20 cellular contexts compared by ENCODE assay signal in genomic region chr22:19693581-19693980, GRCh38. TPM values are rescaled to one million over a fixed set of nuclear protein-coding genes. Genes with fewer than 3 reads are reported as not detected.
DNase-seq lines count a peak whose midpoint lies in the region; ATAC-seq, FAIRE-seq and TF ChIP-seq lines count a peak whose summit lies in the region.
"Had no signal": no experiment of that assay in that cellular context is flagged by ENCODE, and none has a peak within 500 bp of the region (broad histone marks: within the 10 kb centered on the region; RNA-seq: fewer than 3 reads in every experiment).

No MANE protein-coding gene starts in this region.

- H3K4me3 Mint-ChIP-seq in GM23338, result no peak overlapping the region
- H3K4me3 Mint-ChIP-seq: CD4-positive, alpha-beta T cell had no signal

- H3K23ac ChIP-seq in H1 (ENCODE audit: insufficient read length) (no peak overlapping the region), neuronal stem cell (ENCODE audit: low read depth, low read length, poor library complexity) (no peak overlapping the region)

- H4K91ac ChIP-seq in H1 (replicated peaks; ENCODE audit: insufficient read length, low read length), result no peak overlapping the region
- no peak overlapping the region for H4K91ac ChIP-seq in neuronal stem cell (ENCODE audit: low read depth, low read length, poor library complexity)

- H3K79me2 ChIP-seq in GM23338 (replicated peaks; ENCODE audit: insufficient read depth) (no peaks in the 10 kb centered on the region), H1 (ENCODE audit: control insufficient read depth in 1 of 2, insufficient read depth in 2 of 2, low read length in 2 of 2) (no peaks in the 10 kb centered on the region)

- H3K27ac Mint-ChIP-seq in GM23338, result no peak overlapping the region
- H3K27ac Mint-ChIP-seq: CD4-positive, alpha-beta T cell had no signal

- H2BK12ac ChIP-seq in H1 (ENCODE audit: low read depth, low read length) (peak overlapping the region; percentile 86; the same call in 1 of the 2 replicates), neuronal stem cell (ENCODE audit: low read length) (no peak overlapping the region)

- no peak overlapping the region for H3K4me3 ChIP-seq in GM23338
- H3K4me3 ChIP-seq in H1 (ENCODE audit: extremely low read depth in 1 of 4, insufficient read depth in 2 of 4, low read depth in 3 of 4, low read length in 4 of 4), result no peak overlapping the region
- no peak overlapping the region for H3K4me3 ChIP-seq in neuronal stem cell (ENCODE audit: low read length in 2 of 2)
- H3K4me3 ChIP-seq in upper lobe of right lung, result no peak overlapping the region
- H3K4me3 ChIP-seq: A549 had no signal

- H4K8ac ChIP-seq in H1 (ENCODE audit: extremely low read depth, insufficient read depth, low read length) (no peak overlapping the region), neuronal stem cell (ENCODE audit: low read depth, low read length) (no peak overlapping the region)

- H3K14ac ChIP-seq in H1 (ENCODE audit: insufficient read length) (no peak overlapping the region), neuronal stem cell (ENCODE audit: low read length) (no peak overlapping the region)

- no peaks in the 10 kb centered on the region for H3K36me3 Mint-ChIP-seq in GM23338 (ENCODE audit: low read depth)

- 90% methylated on average over 14 of the region's 14 CpGs; no CpG with 5 or more reads in 1 of the 2 experiments for WGBS in H1 (ENCODE audit: extremely low coverage in 1 of 2, insufficient coverage in 1 of 2, insufficient read length in 1 of 2, insufficient replicate concordance in 2 of 2, low coverage in 1 of 2, low lambda C conversion rate in 2 of 2, missing lambda C conversion rate in 1 of 2), 2 experiments
- WGBS in neuronal stem cell (ENCODE audit: extremely low coverage in 2 of 2, insufficient read length in 2 of 2, insufficient replicate concordance in 1 of 2), 2 donors, result no CpG with 5 or more reads among the region's 14 CpGs

- ATAC-seq in GM23338 (no peak), upper lobe of right lung (no peak), GM21515 (IDR thresholded peaks at IDR 0.05; ENCODE audit: unreplicated experiment) (no peak)
- ATAC-seq: A549 had no signal

- H3K18ac ChIP-seq in H1 (ENCODE audit: extremely low read depth, low read length), result no peak overlapping the region
- no peak overlapping the region for H3K18ac ChIP-seq in neuronal stem cell (ENCODE audit: low read length)

- H2BK120ac ChIP-seq in H1 (replicated peaks; ENCODE audit: low read depth, low read length), result no peak overlapping the region
- no peak overlapping the region for H2BK120ac ChIP-seq in neuronal stem cell (ENCODE audit: low read depth, low read length)

- FAIRE-seq in H1 (lab: Jason Lieb, UNC), result no peak
- FAIRE-seq: A549, D721Med, G401.6, GM12892, GM18507, H54 had no signal

- H3K9me3 ChIP-seq in H1 (ENCODE audit: insufficient read depth in 2 of 2, low read depth in 1 of 2, low read length in 1 of 2) (no peaks in the 10 kb centered on the region), neuronal stem cell (replicated peaks in 1 of 2; ENCODE audit: control insufficient read depth in 2 of 2, insufficient read depth in 1 of 2, low read depth in 1 of 2, low read length in 2 of 2) (peaks cover 0 to 4% of the 10 kb centered on the region in 2 donors), upper lobe of right lung (no peaks in the 10 kb centered on the region)
- H3K9me3 ChIP-seq: A549, Caco-2 had no signal

- TF ChIP-seq CTCF in GM23338 (conservative IDR thresholded peaks at IDR 0.05; ENCODE audit: low read depth in 2 of 2) (no peak), H1 (IDR thresholded peaks at IDR 0.05; ENCODE audit: control extremely low read depth in 1 of 3, insufficient read depth in 1 of 3, low read depth in 1 of 3, low read length in 3 of 3) (no peak), upper lobe of right lung (IDR thresholded peaks at IDR 0.05) (no peak)

- CTCF ChIA-PET in H1 (lab: Charles Lee; ENCODE audit: partially characterized antibody), result interaction anchor here (6.5 kb wide), 1 partner anchor 13 kb away, joined by 76 read pairs; no protein-coding TSS in a partner anchor

- no peak for DNase-seq in GM23338 (ENCODE audit: low spot score)
- no peak for DNase-seq in H1 (ENCODE audit: low read depth in 1 of 2, low spot score in 2 of 2)
- DNase-seq in neuronal stem cell (ENCODE audit: low spot score), result no peak
- DNase-seq in upper lobe of right lung, result peak; percentile 48
- DNase-seq in activated T-cell treated with anti-CD3 and anti-CD28 coated beads, Interleukin-2, amount 50 U/mL, for 1 hour, result no peak
- no peak for DNase-seq in central memory CD4-positive, alpha-beta T cell
- DNase-seq: AML-193; Caco-2; CD4-positive, alpha-beta T cell; HCEC 1CT had no signal

- H3K9me2 ChIP-seq in GM23338 (ENCODE audit: insufficient read depth), result no peaks in the 10 kb centered on the region

- POLR2A ChIA-PET in H1 (lab: Charles Lee; ENCODE audit: partially characterized antibody), result no interaction called here

- peaks cover 14% of the 10 kb centered on the region for H3K4me1 Mint-ChIP-seq in GM23338

- no peaks in the 10 kb centered on the region for H3F3A ChIP-seq in GM23338 (replicated peaks; ENCODE audit: low read depth)

- peaks cover 4% of the 10 kb centered on the region for H3K27me3 Mint-ChIP-seq in GM23338 (ENCODE audit: insufficient read depth, low read depth, poor library complexity)

- H2AFZ ChIP-seq in GM23338 (peak overlapping the region; percentile 10; the same call in 1 of the 2 replicates), H1 (ENCODE audit: low read length) (no peak overlapping the region), neuronal stem cell (ENCODE audit: low read length) (no peak overlapping the region)

- no peaks in the 10 kb centered on the region for H3K23me2 ChIP-seq in H1 (ENCODE audit: low read depth, low read length)

- H3K79me1 ChIP-seq in H1 (ENCODE audit: low read depth, low read length) (no peaks in the 10 kb centered on the region), neuronal stem cell (ENCODE audit: low read depth, low read length) (no peaks in the 10 kb centered on the region)

- no peaks in the 10 kb centered on the region for H3K9me3 Mint-ChIP-seq in GM23338
- H3K9me3 Mint-ChIP-seq: CD4-positive, alpha-beta T cell had no signal

- no peak for TF ChIP-seq RAD21 in H1 (IDR thresholded peaks at IDR 0.05 in 1 of 2, conservative IDR thresholded peaks at IDR 0.05 in 1 of 2; ENCODE audit: low read depth in 2 of 2, low read length in 2 of 2)

- H2AK5ac ChIP-seq in H1 (ENCODE audit: low read depth, low read length) (no peak overlapping the region), neuronal stem cell (ENCODE audit: low read depth, low read length) (peak overlapping the region; percentile 60)

- no peaks in the 10 kb centered on the region for H3K36me3 ChIP-seq in GM23338 (ENCODE audit: insufficient read depth)
- H3K36me3 ChIP-seq in H1 (ENCODE audit: control insufficient read depth in 2 of 4, insufficient read depth in 4 of 4, low read length in 3 of 4), result no peaks in the 10 kb centered on the region
- no peaks in the 10 kb centered on the region for H3K36me3 ChIP-seq in neuronal stem cell (replicated peaks in 1 of 2; ENCODE audit: control insufficient read depth in 2 of 2, insufficient read depth in 2 of 2, low read length in 2 of 2)
- H3K36me3 ChIP-seq in upper lobe of right lung, result no peaks in the 10 kb centered on the region

- H2BK15ac ChIP-seq in H1 (ENCODE audit: low read length) (no peak overlapping the region), neuronal stem cell (ENCODE audit: low read length) (peak overlapping the region; percentile 43)

- H3K4ac ChIP-seq in H1 (replicated peaks; ENCODE audit: insufficient read length, low read depth, low read length), result no peak overlapping the region
- no peak overlapping the region for H3K4ac ChIP-seq in neuronal stem cell (ENCODE audit: low read length)

- TF ChIP-seq POLR2A in H1 (IDR thresholded peaks at IDR 0.05; ENCODE audit: control extremely low read depth in 1 of 2, low read depth in 2 of 2, low read length in 2 of 2), result no peak

- no peak overlapping the region for H2BK20ac ChIP-seq in H1 (ENCODE audit: low read length)

- H3K4me2 ChIP-seq in GM23338, result no peak overlapping the region
- H3K4me2 ChIP-seq in H1 (ENCODE audit: insufficient read depth in 1 of 2, low read depth in 2 of 2, low read length in 2 of 2), result no peak overlapping the region
- H3K4me2 ChIP-seq in neuronal stem cell (ENCODE audit: insufficient read depth, low read length, poor library complexity, severe bottlenecking), result no peak overlapping the region
- H3K4me2 ChIP-seq: A549 had no signal

- H4K20me1 ChIP-seq in GM23338 (replicated peaks; ENCODE audit: insufficient read depth) (no peaks in the 10 kb centered on the region), H1 (replicated peaks in 1 of 2; ENCODE audit: control insufficient read depth in 1 of 2, insufficient read depth in 2 of 2, low read length in 2 of 2) (no peaks in the 10 kb centered on the region)

- H3K9ac ChIP-seq in H1 (replicated peaks in 1 of 4; ENCODE audit: extremely low read depth in 1 of 4, low read depth in 3 of 4, low read length in 3 of 4) (no peak overlapping the region), neuronal stem cell (ENCODE audit: low read depth, low read length, poor library complexity) (no peak overlapping the region)

- no peak overlapping the region for H3K56ac ChIP-seq in H1 (replicated peaks; ENCODE audit: insufficient read length, low read depth, low read length)

- no peaks in the 10 kb centered on the region for H3K27me3 ChIP-seq in GM23338 (ENCODE audit: insufficient read depth)
- no peaks in the 10 kb centered on the region for H3K27me3 ChIP-seq in H1 (replicated peaks in 1 of 4; ENCODE audit: control insufficient read depth in 3 of 4, extremely low read depth in 1 of 4, insufficient read depth in 3 of 4, low read length in 3 of 4)
- peaks cover 0 to 33% (median 0%) of the 10 kb centered on the region in 3 experiments for H3K27me3 ChIP-seq in neuronal stem cell (ENCODE audit: control insufficient read depth in 3 of 3, insufficient read depth in 3 of 3, low read depth in 1 of 3, low read length in 3 of 3)
- peaks cover 6% of the 10 kb centered on the region for H3K27me3 ChIP-seq in upper lobe of right lung

- no peak for TF ChIP-seq EP300 in H1 (IDR thresholded peaks at IDR 0.05; ENCODE audit: borderline replicate concordance in 1 of 2, low read depth in 2 of 2, low read length in 2 of 2)

- no peak overlapping the region for H2BK5ac ChIP-seq in H1 (ENCODE audit: low read depth, low read length)
- H2BK5ac ChIP-seq in neuronal stem cell (ENCODE audit: low read length), result no peak overlapping the region

- no peaks in the 10 kb centered on the region; the same call in 1 of the 2 replicates for H3K4me1 ChIP-seq in GM23338 (ENCODE audit: insufficient read depth)
- peaks cover 0 to 7% (median 4%) of the 10 kb centered on the region in 4 experiments; a peak in 6 of 7 replicates for H3K4me1 ChIP-seq in H1 (replicated peaks in 1 of 4; ENCODE audit: control insufficient read depth in 3 of 4, insufficient read depth in 4 of 4, low read length in 3 of 4)
- H3K4me1 ChIP-seq in neuronal stem cell (ENCODE audit: control insufficient read depth in 2 of 2, insufficient read depth in 1 of 2, low read depth in 1 of 2, low read length in 2 of 2), result peaks cover 0 to 8% of the 10 kb centered on the region in 2 donors
- no peaks in the 10 kb centered on the region for H3K4me1 ChIP-seq in upper lobe of right lung

- no peak overlapping the region for H3K27ac ChIP-seq in GM23338 (ENCODE audit: low read depth)
- H3K27ac ChIP-seq in H1 (ENCODE audit: low read depth, low read length), result no peak overlapping the region
- no peak overlapping the region for H3K27ac ChIP-seq in neuronal stem cell (replicated peaks; ENCODE audit: low read length)
- no peak overlapping the region for H3K27ac ChIP-seq in upper lobe of right lung
- H3K27ac ChIP-seq: 22Rv1, A549, C4-2B had no signal

- intact Hi-C loops in upper lobe of right lung (cut with DNase I), result no loop called here

- no peak overlapping the region for H4K5ac ChIP-seq in H1 (ENCODE audit: insufficient read length, low read depth, low read length)

RNA-seq across cellular contexts. Expression of gene SEPTIN5, which starts 20.7 kb away (rescaled TPM):
- 7.7 and 17.2 TPM in 2 replicates for total RNA-seq in GM23338 (2014; rRNA removed; shearing (Covaris generic))
- polyA plus RNA-seq in GM23338 (2016; fragmentation: Nextera tagmentation; extraction: Ambion mirVana), result 4.3 and 5.6 TPM in 2 replicates
- total RNA-seq in H1 (2021; fragmentation: NEBNext Ultra II Directional; extraction: Animal tissue kit (Norgen Biotek cat#: 25700)), result 7.8 and 8.6 TPM in 2 replicates
- polyA plus RNA-seq in H1 (2011; rRNA removed), result 6.0 and 9.1 TPM in 2 replicates
- 6.7 TPM for polyA plus RNA-seq in H1 (2011; cell fraction: cytosol; rRNA removed)
- polyA plus RNA-seq in H1 (2011; cell fraction: nucleus; rRNA removed), result 18.5 TPM
- polyA plus RNA-seq in H1 (2012, experiment 1 of 2), result 5.8 to 13.4 TPM (median 10.9 TPM) in 4 replicates
- 8.4 TPM for polyA plus RNA-seq in H1 (2012, experiment 2 of 2)
- 9.7 TPM for polyA plus RNA-seq in H1 (2013, experiment 1 of 2)
- polyA plus RNA-seq in H1 (2013, experiment 2 of 2), result 9.0 TPM
- polyA minus RNA-seq in H1 (2011; rRNA and poly(A)+ RNA removed), result 7.3 and 8.0 TPM in 2 replicates
- 2.3 TPM for polyA minus RNA-seq in H1 (2011; cell fraction: cytosol; rRNA and poly(A)+ RNA removed)
- 8.8 TPM for polyA minus RNA-seq in H1 (2011; cell fraction: nucleus; rRNA and poly(A)+ RNA removed)
- polyA plus RNA-seq in neuronal stem cell (2013, experiment 1 of 2), result 23.1 TPM
- 21.3 TPM for polyA plus RNA-seq in neuronal stem cell (2013, experiment 2 of 2)
- 11.5 TPM for total RNA-seq in upper lobe of right lung
- total RNA-seq: HT-29 had no signal

RNA-seq across cellular contexts. Expression of gene GP1BB, which starts 29.8 kb away (rescaled TPM):
- total RNA-seq in GM23338 (2014; rRNA removed; shearing (Covaris generic)), result 1.3 TPM in 1 of 2 replicates, not detected in the other
- polyA plus RNA-seq in GM23338 (2016; fragmentation: Nextera tagmentation; extraction: Ambion mirVana), result 0.53 and 1.1 TPM in 2 replicates
- not detected in 2 replicates for total RNA-seq in H1 (2021; fragmentation: NEBNext Ultra II Directional; extraction: Animal tissue kit (Norgen Biotek cat#: 25700))
- 0.36 and 0.66 TPM in 2 replicates for polyA plus RNA-seq in H1 (2011; rRNA removed)
- polyA plus RNA-seq in H1 (2011; cell fraction: cytosol; rRNA removed), result 0.27 TPM
- polyA plus RNA-seq in H1 (2011; cell fraction: nucleus; rRNA removed), result 2.4 TPM
- 0.38 to 0.69 TPM (median 0.55 TPM) in 3 of 4 replicates, not detected in the other for polyA plus RNA-seq in H1 (2012, experiment 1 of 2)
- polyA plus RNA-seq in H1 (2012, experiment 2 of 2), result not detected
- polyA plus RNA-seq in H1 (2013, experiment 1 of 2), result 0.36 TPM
- polyA plus RNA-seq in H1 (2013, experiment 2 of 2), result 0.83 TPM
- not detected in 2 replicates for polyA minus RNA-seq in H1 (2011; rRNA and poly(A)+ RNA removed)
- polyA minus RNA-seq in H1 (2011; cell fraction: cytosol; rRNA and poly(A)+ RNA removed), result not detected
- 0.60 TPM for polyA minus RNA-seq in H1 (2011; cell fraction: nucleus; rRNA and poly(A)+ RNA removed)
- 2.5 TPM for polyA plus RNA-seq in neuronal stem cell (2013, experiment 1 of 2)
- polyA plus RNA-seq in neuronal stem cell (2013, experiment 2 of 2), result 2.6 TPM
- 1.3 TPM for total RNA-seq in upper lobe of right lung
- total RNA-seq: HT-29 had no signal
